In genomic region chr14:104385189-104386135, GRCh38 we compare ENCODE assay signal across 20 cellular contexts.
DNase-seq lines count a peak whose midpoint lies in the region; ATAC-seq and TF ChIP-seq lines count a peak whose summit lies in the region.
"Had no signal": no experiment of that assay in that cellular context is flagged by ENCODE, and none has a peak within 500 bp of the region (broad histone marks: within the 10 kb centered on the region; RNA-seq: fewer than 3 reads in every experiment).

No MANE protein-coding gene starts in this region.

- POLR2A ChIA-PET in naive thymus-derived CD8-positive, alpha-beta T cell (lab: Charles Lee) = no interaction called here

- TF ChIP-seq CTCF in RWPE2 (IDR thresholded peaks at IDR 0.05; ENCODE audit: poor library complexity, severe bottlenecking) (no peak), transverse colon (IDR thresholded peaks at IDR 0.05) (no peak), GM13977 (IDR thresholded peaks at IDR 0.05; ENCODE audit: extremely low read depth, insufficient read depth, missing control alignments) (no peak)

- H3K9me3 Mint-ChIP-seq in naive thymus-derived CD8-positive, alpha-beta T cell = peaks cover 8 to 17% (median 12%) of the 10 kb centered on the region in 9 donors
- H3K9me3 Mint-ChIP-seq: T-helper 1 cell treated with Interleukin-12 subunit alpha and Interleukin-12 subunit beta and Interleukin-4 antibody, amounts not matched to agents 30 μg/mL and 1 μg/mL, for 36 hours had no signal

- H3K4me1 ChIP-seq in RWPE2 (ENCODE audit: insufficient read depth, poor library complexity, severe bottlenecking) (no peaks in the 10 kb centered on the region), transverse colon (no peaks in the 10 kb centered on the region)
- H3K4me1 ChIP-seq: pancreas had no signal

- peaks cover 15 to 40% (median 36%) of the 10 kb centered on the region in 4 donors for H3K4me1 Mint-ChIP-seq in naive thymus-derived CD8-positive, alpha-beta T cell

- H3K27ac Mint-ChIP-seq in naive thymus-derived CD8-positive, alpha-beta T cell = peak overlapping the region in 8 of 10 donors; percentile 41 to 83 (median 72)
- H3K27ac Mint-ChIP-seq: activated naive CD4-positive, alpha-beta T cell treated with anti-CD3 and anti-CD28 coated beads, Interleukin-2, amount 50 U/mL, for 72 hours; T-helper 1 cell treated with Interleukin-12 subunit alpha and Interleukin-12 subunit beta and Interleukin-4 antibody, amounts not matched to agents 30 μg/mL and 1 μg/mL, for 36 hours had no signal

- ATAC-seq in left ventricle myocardium superior = no peak
- ATAC-seq in RWPE2 (ENCODE audit: low read depth) = no peak
- ATAC-seq in naive thymus-derived CD8-positive, alpha-beta T cell = no peak
- no peak for ATAC-seq in GM18870 (IDR thresholded peaks at IDR 0.05; ENCODE audit: unreplicated experiment)
- ATAC-seq: activated naive CD4-positive, alpha-beta T cell treated with anti-CD3 and anti-CD28 coated beads, Interleukin-2, amount 50 U/mL, for 72 hours; left cardiac atrium; pancreas had no signal

- H3K9me3 ChIP-seq in RWPE2 (ENCODE audit: severe bottlenecking) (no peaks in the 10 kb centered on the region), transverse colon (no peaks in the 10 kb centered on the region)
- H3K9me3 ChIP-seq: pancreas, vagina had no signal

- DNase-seq in cardiac septum (ENCODE audit: low spot score) (peak; percentile 55), left ventricle myocardium superior (no peak), RWPE2 (ENCODE audit: low spot score) (peak; percentile 45), transverse colon (peak; percentile 4), GM13977 (ENCODE audit: low spot score) (no peak), GDM1 (lab: John Stamatoyannopoulos, UW) (no peak)
- DNase-seq in naive thymus-derived CD8-positive, alpha-beta T cell = peak in 1 of 10 donors; percentile 47
- DNase-seq: activated CD4-positive, CD25-positive, alpha-beta regulatory T cell; EL; IMR-90; left cardiac atrium; MM.1S; NCI-H187; SIG-M5; stimulated activated CD4-positive, alpha-beta T cell treated with anti-CD3 and anti-CD28 coated beads, Interleukin-2, amount 100 ng/mL, for 48 hours had no signal

- no peak for TF ChIP-seq EP300 in transverse colon (IDR thresholded peaks at IDR 0.05; ENCODE audit: low read depth)

- no peak overlapping the region for H3K27ac ChIP-seq in RWPE2 (ENCODE audit: poor library complexity, severe bottlenecking)
- no peak overlapping the region for H3K27ac ChIP-seq in transverse colon
- H3K27ac ChIP-seq: pancreas, vagina had no signal

- H3K27me3 Mint-ChIP-seq in naive thymus-derived CD8-positive, alpha-beta T cell = peaks cover 0 to 5% (median 0%) of the 10 kb centered on the region in 5 donors

- no peak overlapping the region for H3K4me3 Mint-ChIP-seq in naive thymus-derived CD8-positive, alpha-beta T cell
- H3K4me3 Mint-ChIP-seq: T-helper 1 cell treated with Interleukin-12 subunit alpha and Interleukin-12 subunit beta and Interleukin-4 antibody, amounts not matched to agents 30 μg/mL and 1 μg/mL, for 36 hours had no signal

- intact Hi-C loops in cardiac septum (cut with DNase I) = no loop called here
- intact Hi-C loops in left ventricle myocardium superior (cut with micrococcal nuclease) = no loop called here
- intact Hi-C loops in transverse colon (cut with DNase I; ENCODE audit: low total_unique reads) = no loop called here

- peaks cover 0 to 12% (median 12%) of the 10 kb centered on the region in 3 donors for H3K36me3 Mint-ChIP-seq in naive thymus-derived CD8-positive, alpha-beta T cell

- H3K4me3 ChIP-seq in RWPE2 (ENCODE audit: severe bottlenecking) (no peak overlapping the region), transverse colon (no peak overlapping the region)
- H3K4me3 ChIP-seq: pancreas, vagina had no signal

- no peaks in the 10 kb centered on the region for H3K36me3 ChIP-seq in RWPE2 (ENCODE audit: low read depth)
- H3K36me3 ChIP-seq in transverse colon = no peaks in the 10 kb centered on the region
- H3K36me3 ChIP-seq: pancreas, vagina had no signal

- WGBS in transverse colon (ENCODE audit: low coverage in 1 of 2), 2 donors = 74 to 83% methylated on average over 7 to 32 of the region's 32 CpGs

- TF ChIP-seq POLR2A in transverse colon (IDR thresholded peaks at IDR 0.05) = no peak

- in situ Hi-C loops in transverse colon (cut with MboI; ENCODE audit: low pct_ligation_motif_present in 1 of 4, low pct_unique_long_range_greater_than_20kb in 1 of 4, low sequenced_read_pairs in 3 of 4) (no loop called here), GM13977 (cut with MboI; ENCODE audit: low pct_unique_long_range_greater_than_20kb, low sequenced_read_pairs, unreplicated experiment) (no loop called here)

- H3K27me3 ChIP-seq in RWPE2 (ENCODE audit: insufficient read depth, poor library complexity, severe bottlenecking) = peaks cover 54% of the 10 kb centered on the region
- peaks cover 14% of the 10 kb centered on the region for H3K27me3 ChIP-seq in transverse colon
- H3K27me3 ChIP-seq: pancreas, vagina had no signal

Comparison
In these comparisons a context has a peak if more than half of its experiments do, and no peak if none do; other contexts are left out.
1. DNase-seq: peak in cardiac septum (single experiment), RWPE2 (single experiment) and transverse colon (single experiment); none in left ventricle myocardium superior (single experiment), GM13977 (single experiment) and GDM1 (single experiment).